In genomic region chr3:158111861-158112260, GRCh38 we compare ENCODE assay signal across 19 cellular contexts. TPM values are rescaled to one million over a fixed set of nuclear protein-coding genes. Genes with fewer than 3 reads are reported as not detected.
A peak's percentile ranks its signal among the peaks of the same experiment; 100 is the strongest.
DNase-seq lines count a peak whose midpoint lies in the region; ATAC-seq, FAIRE-seq and TF ChIP-seq lines count a peak whose summit lies in the region.
"Had no signal": no experiment of that assay in that cellular context is flagged by ENCODE, and none has a peak within 500 bp of the region (broad histone marks: within the 10 kb centered on the region; RNA-seq: fewer than 3 reads in every experiment).

No MANE protein-coding gene starts in this region.

- no peak for FAIRE-seq in K562 (lab: Jason Lieb, UNC)
- FAIRE-seq: A204.1, endometrium had no signal

- no peak for TF ChIP-seq CTCF in CD8-positive, alpha-beta T cell (IDR thresholded peaks at IDR 0.05)
- TF ChIP-seq CTCF in K562 (IDR thresholded peaks at IDR 0.05 in 2 of 3, conservative IDR thresholded peaks at IDR 0.05 in 1 of 3; ENCODE audit: insufficient read depth in 2 of 3, low read depth in 1 of 3, low read length in 3 of 3) (no peak), sigmoid colon (IDR thresholded peaks at IDR 0.05) (no peak)

- peaks cover 25% of the 10 kb centered on the region for H3K36me3 Mint-ChIP-seq in CD8-positive, alpha-beta T cell

- H3K27ac Mint-ChIP-seq in CD8-positive, alpha-beta T cell, result no peak overlapping the region
- H3K27ac Mint-ChIP-seq: activated naive CD4-positive, alpha-beta T cell treated with anti-CD3 and anti-CD28 coated beads for 36 hours had no signal

- peak overlapping the region; percentile 30 for H3K4me3 Mint-ChIP-seq in CD8-positive, alpha-beta T cell

- no peak overlapping the region for H3K27ac ChIP-seq in CD8-positive, alpha-beta T cell (ENCODE audit: low read depth, low read length)
- H3K27ac ChIP-seq in K562 (ENCODE audit: extremely low read depth, low read depth, low read length) (peak overlapping the region; percentile 36; the same call in 2 of the 3 replicates), sigmoid colon (no peak overlapping the region)
- H3K27ac ChIP-seq: parathyroid adenoma, thyroid gland had no signal

- intact Hi-C loops in CD8-positive, alpha-beta T cell (cut with DNase I, micrococcal nuclease), result loop anchor here (5.0 to 10.0 kb wide), 4 partner anchors 535 to 1437 kb away; partner anchors contain the start of genes CCNL1 (in 1 of the 2), MFSD1 (in 1 of the 2) and TIPARP (in 1 of the 2)
- intact Hi-C loops in K562 (cut with micrococcal nuclease) (no loop called here), sigmoid colon (cut with DNase I) (no loop called here)

- H3K36me3 ChIP-seq in CD8-positive, alpha-beta T cell (ENCODE audit: insufficient read depth, low read length), result no peaks in the 10 kb centered on the region
- H3K36me3 ChIP-seq in K562 (ENCODE audit: control insufficient read depth, insufficient read depth, low read length) (0 out of 3 replicates have a peak, but pooled peaks cover 3% of the 10 kb centered on the region), sigmoid colon (no peaks in the 10 kb centered on the region)
- H3K36me3 ChIP-seq: thyroid gland had no signal

- TF ChIP-seq EP300 in K562 (IDR thresholded peaks at IDR 0.05; ENCODE audit: low read length) (no peak), sigmoid colon (IDR thresholded peaks at IDR 0.05) (no peak)

- ATAC-seq in CD8-positive, alpha-beta T cell, result no peak
- no peak for ATAC-seq in K562

- H3K9me1 ChIP-seq in K562 (ENCODE audit: control insufficient read depth, insufficient read depth, low read length), result no peaks in the 10 kb centered on the region

- TF ChIP-seq RAD21 in K562 (CRISPR knock-in tag; conservative IDR thresholded peaks at IDR 0.05 in 1 of 2, IDR thresholded peaks at IDR 0.05 in 1 of 2), result no peak

- H4K20me1 ChIP-seq in K562 (replicated peaks; ENCODE audit: control insufficient read depth, insufficient read depth, low read length), result no peaks in the 10 kb centered on the region

- peaks cover 5% of the 10 kb centered on the region for H3K9me3 Mint-ChIP-seq in CD8-positive, alpha-beta T cell

- H3K4me1 ChIP-seq in CD8-positive, alpha-beta T cell (ENCODE audit: insufficient read depth, low read length), result peaks cover 33% of the 10 kb centered on the region
- H3K4me1 ChIP-seq in K562 (replicated peaks in 1 of 2; ENCODE audit: control insufficient read depth in 2 of 2, insufficient read depth in 2 of 2, low read length in 2 of 2) (peaks cover 4 to 6% of the 10 kb centered on the region in 2 experiments; a peak in 4 of 5 replicates), sigmoid colon (peaks cover 0 to 23% (median 18%) of the 10 kb centered on the region in 4 donors)
- H3K4me1 ChIP-seq: parathyroid adenoma had no signal

- peaks cover 67% of the 10 kb centered on the region for H3K79me2 ChIP-seq in K562 (ENCODE audit: control insufficient read depth, insufficient read depth, low read length)
- H3K79me2 ChIP-seq: parathyroid adenoma had no signal

- no peak overlapping the region for H3K4me3 ChIP-seq in CD8-positive, alpha-beta T cell (ENCODE audit: low read depth, low read length)
- H3K4me3 ChIP-seq in K562 (no peak overlapping the region; the same call in 1 of the 2 replicates), sigmoid colon (no peak overlapping the region)
- H3K4me3 ChIP-seq: thyroid gland had no signal

- peak overlapping the region; percentile 45 for H3K4me2 ChIP-seq in K562 (ENCODE audit: insufficient read depth, low read length)

- H3K27me3 Mint-ChIP-seq in CD8-positive, alpha-beta T cell (ENCODE audit: low read depth), result peaks cover 24% of the 10 kb centered on the region

- in situ Hi-C loops in K562 (cut with MboI), result no loop called here

- H3K9ac ChIP-seq in K562 (ENCODE audit: insufficient read depth in 1 of 2, low read depth in 2 of 2, low read length in 2 of 2), result peak overlapping the region in 1 of 2 experiments; percentile 85; a peak in 1 of 4 replicates
- H3K9ac ChIP-seq: parathyroid adenoma had no signal

- H3K4me1 Mint-ChIP-seq in CD8-positive, alpha-beta T cell (ENCODE audit: low read depth), result peaks cover 61% of the 10 kb centered on the region

- no TSS peak for BruUV-seq in K562 (replicated peaks; lab: Mats Ljungman, UMichigan)

- peaks cover 25% of the 10 kb centered on the region for H3K27me3 ChIP-seq in CD8-positive, alpha-beta T cell (ENCODE audit: insufficient read depth, low read length)
- H3K27me3 ChIP-seq in K562 (ENCODE audit: control insufficient read depth in 2 of 2, insufficient read depth in 2 of 2, low read length in 2 of 2), result no peaks in the 10 kb centered on the region
- H3K27me3 ChIP-seq in sigmoid colon, result peaks cover 12 to 26% (median 23%) of the 10 kb centered on the region in 3 donors

- WGBS in K562 (ENCODE audit: insufficient coverage, low coverage, missing lambda C conversion rate), result 8% methylated on average over 2 of the region's 2 CpGs
- WGBS in sigmoid colon, 2 donors, result 52 to 58% methylated on average over 2 of the region's 2 CpGs

- peak overlapping the region; percentile 13; the same call in 1 of the 2 replicates for H2AFZ ChIP-seq in K562 (ENCODE audit: low read depth, low read length)
- H2AFZ ChIP-seq: parathyroid adenoma had no signal

- POLR2A ChIA-PET in CD8-positive, alpha-beta T cell (lab: Charles Lee), result no interaction called here
- POLR2A ChIA-PET in K562 (lab: Yijun Ruan, JAX), result interaction anchor here (0.8 kb wide), 1 partner anchor 231 kb away, joined by 3 read pairs; no protein-coding TSS in a partner anchor

- no peaks in the 10 kb centered on the region for H3K9me3 ChIP-seq in CD8-positive, alpha-beta T cell (ENCODE audit: low read length)
- 0 out of 2 replicates have a peak, but pooled peaks cover 2% of the 10 kb centered on the region for H3K9me3 ChIP-seq in K562 (replicated peaks; ENCODE audit: control insufficient read depth, insufficient read depth, low read depth, low read length)
- H3K9me3 ChIP-seq in sigmoid colon, result no peaks in the 10 kb centered on the region
- H3K9me3 ChIP-seq: thyroid gland had no signal

- CTCF ChIA-PET in CD8-positive, alpha-beta T cell (lab: Charles Lee), result no interaction called here
- CTCF ChIA-PET in K562 (lab: Yijun Ruan, JAX; ENCODE audit: low intra/inter-chr PET ratio), result no interaction called here

- TF ChIP-seq POLR2A in K562 (conservative IDR thresholded peaks at IDR 0.05), result no peak
- no peak for TF ChIP-seq POLR2A in sigmoid colon (IDR thresholded peaks at IDR 0.05)

- peak; percentile 11 for DNase-seq in NCI-H510A treated with DMSO at 0.1 percent for 48 hours (lab: John Stamatoyannopoulos, UW)
- no peak for DNase-seq in NCI-H510A (lab: John Stamatoyannopoulos, UW)
- no peak for DNase-seq in CD8-positive, alpha-beta T cell
- DNase-seq in NCI-H69 (lab: John Stamatoyannopoulos, UW), result peak; percentile 7
- no peak for DNase-seq in K562 (ENCODE audit: extremely low read depth in 1 of 4, low spot score in 3 of 4)
- DNase-seq in COR-L47 (lab: John Stamatoyannopoulos, UW), result no peak
- no peak for DNase-seq in activated CD8-positive, alpha-beta memory T cell treated with anti-CD3 and anti-CD28 coated beads, Interleukin-2, amount 50 U/mL, for 48 hours
- DNase-seq in sigmoid colon, result no peak
- DNase-seq: activated CD4-positive, alpha-beta T cell treated with anti-CD3 and anti-CD28 coated beads for 48 hours; activated naive CD4-positive, alpha-beta T cell treated with anti-CD3 and anti-CD28 coated beads for 36 hours; central memory CD4-positive, alpha-beta T cell; DMS153; mesendoderm; NCI-H1694; stimulated activated CD4-positive, alpha-beta T cell treated with anti-CD3 and anti-CD28 coated beads, Interleukin-12 subunit alpha, Interleukin-12 subunit beta, amount 100 ng/mL, for 4 hours; thyroid gland had no signal

RNA-seq across cellular contexts. Expression of gene RSRC1, which starts 2.0 kb away (rescaled TPM):
- total RNA-seq in CD8-positive, alpha-beta T cell, result 10 to 100 TPM; 21.8 to 25.0 TPM
- 32.9 and 110 TPM in 2 replicates for total RNA-seq in K562 (2011; cell fraction: chromatin; rRNA removed; ENCODE audit: low replicate concordance)
- total RNA-seq in K562 (2011; cell fraction: nucleolus; rRNA removed), result 19.3 and 33.6 TPM in 2 replicates
- total RNA-seq in K562 (2011; cell fraction: nucleoplasm; rRNA removed), result 52.5 and 68.8 TPM in 2 replicates
- total RNA-seq in K562 (2014; rRNA removed) (73.5 and 85.5 TPM in 2 replicates), K562 (2014; rRNA removed; fragmentation: Illumina TruSeq; extraction: Trizol) (113 and 120 TPM in 2 replicates), K562 (2015; rRNA removed; fragmentation: Illumina TruSeq; extraction: Trizol) (122 and 128 TPM in 2 replicates), K562 (2021) (50.1 and 51.7 TPM in 2 replicates), sigmoid colon (10 to 100 TPM; 41.0 to 60.7 (median 51.6) TPM)
- polyA plus RNA-seq in K562 (2011; rRNA removed) (15.4 and 19.3 TPM in 2 replicates), K562 (2014; fragmentation: Illumina TruSeq; extraction: Trizol) (75.5 and 78.5 TPM in 2 replicates), K562 (2014; fragmentation: Nextera tagmentation; extraction: Ambion mirVana) (10 to 100 TPM; 53.6 to 96.8 TPM), K562 (2014; rRNA removed) (22.6 and 27.4 TPM in 2 replicates), sigmoid colon (10 to 100 TPM; 14.9 to 19.4 (median 17.4) TPM)
- polyA plus RNA-seq in K562 (2011; cell fraction: cytosol; rRNA removed), result 2.0 and 4.4 TPM in 2 replicates
- 11.6 and 13.0 TPM in 2 replicates for polyA plus RNA-seq in K562 (2011; cell fraction: nucleus; rRNA removed)
- polyA plus RNA-seq in K562 (2012), result 24.7 and 40.6 TPM in 2 replicates
- polyA minus RNA-seq in K562 (2011; rRNA and poly(A)+ RNA removed), result 97.8 and 117 TPM in 2 replicates
- polyA minus RNA-seq in K562 (2011; cell fraction: cytosol; rRNA and poly(A)+ RNA removed), result 16.2 and 22.3 TPM in 2 replicates
- polyA minus RNA-seq in K562 (2011; cell fraction: nucleus; rRNA and poly(A)+ RNA removed), result 63.8 and 110 TPM in 2 replicates

RNA-seq across cellular contexts. Expression of gene SHOX2, which starts 5.6 kb away (rescaled TPM):
- not detected for total RNA-seq in CD8-positive, alpha-beta T cell
- total RNA-seq in K562 (2011; cell fraction: chromatin; rRNA removed; ENCODE audit: low replicate concordance), result 6.0 and 8.3 TPM in 2 replicates
- total RNA-seq in K562 (2011; cell fraction: nucleolus; rRNA removed), result 3.9 and 6.5 TPM in 2 replicates
- 5.5 and 7.1 TPM in 2 replicates for total RNA-seq in K562 (2011; cell fraction: nucleoplasm; rRNA removed)
- 5.0 and 5.2 TPM in 2 replicates for total RNA-seq in K562 (2014; rRNA removed)
- 3.6 and 3.7 TPM in 2 replicates for total RNA-seq in K562 (2014; rRNA removed; fragmentation: Illumina TruSeq; extraction: Trizol)
- total RNA-seq in K562 (2015; rRNA removed; fragmentation: Illumina TruSeq; extraction: Trizol), result 3.4 and 3.8 TPM in 2 replicates
- 6.1 and 8.2 TPM in 2 replicates for total RNA-seq in K562 (2021)
- 6.8 and 8.4 TPM in 2 replicates for polyA plus RNA-seq in K562 (2011; rRNA removed)
- polyA plus RNA-seq in K562 (2011; cell fraction: cytosol; rRNA removed), result 6.7 and 10.6 TPM in 2 replicates
- 24.0 and 36.2 TPM in 2 replicates for polyA plus RNA-seq in K562 (2011; cell fraction: nucleus; rRNA removed)
- 5.7 and 6.0 TPM in 2 replicates for polyA plus RNA-seq in K562 (2012)
- 4.0 and 5.4 TPM in 2 replicates for polyA plus RNA-seq in K562 (2014; fragmentation: Illumina TruSeq; extraction: Trizol)
- polyA plus RNA-seq in K562 (2014; fragmentation: Nextera tagmentation; extraction: Ambion mirVana), result under 1 TPM; 0.53 to 0.63 TPM
- polyA plus RNA-seq in K562 (2014; rRNA removed), result 6.8 and 9.4 TPM in 2 replicates
- polyA minus RNA-seq in K562 (2011; rRNA and poly(A)+ RNA removed), result 2.6 and 3.0 TPM in 2 replicates
- polyA minus RNA-seq in K562 (2011; cell fraction: cytosol; rRNA and poly(A)+ RNA removed), result 3.1 and 3.7 TPM in 2 replicates
- polyA minus RNA-seq in K562 (2011; cell fraction: nucleus; rRNA and poly(A)+ RNA removed), result 6.8 and 7.0 TPM in 2 replicates
- total RNA-seq in sigmoid colon, result 1 to 10 TPM in 1 of 4 donors, under 1 TPM in 1, not detected in 2; 0.95 to 1.4 TPM
- under 1 TPM in 2 of 3 donors, not detected in 1; under 0.01 to 0.07 TPM for polyA plus RNA-seq in sigmoid colon
- total RNA-seq: activated naive CD4-positive, alpha-beta T cell treated with anti-CD3 and anti-CD28 coated beads for 36 hours had no signal

Comparison
In these comparisons a context has a peak if more than half of its experiments do, and no peak if none do; other contexts are left out.
1. DNase-seq: peak in NCI-H510A treated with DMSO at 0.1 percent for 48 hours (single experiment) and NCI-H69 (single experiment); none in NCI-H510A (single experiment), CD8-positive, alpha-beta T cell (0 of 7), K562 (0 of 4), COR-L47 (single experiment), activated CD8-positive, alpha-beta memory T cell treated with anti-CD3 and anti-CD28 coated beads, Interleukin-2, amount 50 U/mL, for 48 hours (single experiment) and sigmoid colon (single experiment).
2. intact Hi-C loops: an anchor here in CD8-positive, alpha-beta T cell (5.0 to 10.0 kb wide); none called in K562 and sigmoid colon.